In the genomic region with DNA sequence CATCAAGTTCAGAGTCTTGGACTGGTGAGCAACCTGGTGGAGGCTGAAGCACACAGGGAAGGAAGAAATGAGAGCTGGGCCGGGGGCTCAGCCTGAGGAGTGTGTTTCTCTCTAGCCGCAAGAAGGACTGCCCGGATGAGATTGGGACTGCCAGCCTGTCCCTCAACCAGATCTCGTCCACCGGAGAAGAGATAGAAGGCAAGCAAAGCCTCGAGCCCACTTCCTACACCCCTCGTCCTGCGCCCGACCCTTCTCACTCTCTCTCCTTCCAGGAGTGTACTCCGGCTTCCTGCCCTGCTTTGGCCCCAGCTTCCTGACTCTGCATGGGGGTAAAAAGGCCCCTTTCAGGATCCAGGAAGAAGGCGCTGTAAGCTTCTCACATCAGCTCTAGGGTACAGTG, we compare ENCODE assay signal across 1 cellular context.
TF ChIP-seq lines count a peak whose summit lies in the region.

No MANE protein-coding gene starts in this region.

TF ChIP-seq in HepG2, 621 proteins besides CTCF, POLR2A, EP300 and RAD21:
- TF ChIP-seq ZNF17 (CRISPR knock-in tag; IDR thresholded peaks at IDR 0.05) = no peak
- TF ChIP-seq ONECUT2 (CRISPR knock-in tag; IDR thresholded peaks at IDR 0.05) = no peak
- TF ChIP-seq TAF15 (IDR thresholded peaks at IDR 0.05; ENCODE audit: low read depth, low read length, poor library complexity, severe bottlenecking) = no peak
- no peak for TF ChIP-seq ZFP36L2 (CRISPR knock-in tag; IDR thresholded peaks at IDR 0.05)
